9 cellular contexts compared by ENCODE assay signal in the genomic region with DNA sequence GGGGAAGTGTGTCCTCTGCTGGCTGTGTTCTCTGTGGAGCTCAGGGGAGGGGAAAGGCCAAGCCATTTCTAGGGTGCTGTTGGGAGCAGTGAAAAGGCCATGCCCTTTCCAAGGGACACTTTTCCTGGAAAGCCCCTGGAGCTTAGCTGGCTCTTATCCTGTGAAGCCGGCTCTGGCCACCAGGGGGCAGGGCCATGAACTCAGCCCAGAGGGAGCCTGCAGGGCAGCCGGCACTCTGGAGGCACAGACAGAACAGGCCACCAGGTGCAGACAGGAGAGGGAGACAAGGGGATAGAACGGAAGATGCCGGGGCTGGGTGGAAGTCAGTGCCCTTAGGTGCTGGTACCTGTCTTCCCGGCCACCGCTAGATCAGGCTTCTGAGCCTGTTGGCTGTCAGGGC. TPM values are rescaled to one million over a fixed set of nuclear protein-coding genes. Genes with fewer than 3 reads are reported as not detected.
A peak's percentile ranks its signal among the peaks of the same experiment; 100 is the strongest.
DNase-seq lines count a peak whose midpoint lies in the region; ATAC-seq and TF ChIP-seq lines count a peak whose summit lies in the region.
"Not testable (repeated sequence)": the region's sequence is repeated elsewhere in the genome, so short reads cannot be mapped to it uniquely, and the experiment has no call there.
"Had no signal": no experiment of that assay in that cellular context is flagged by ENCODE, and none has a peak within 500 bp of the region (broad histone marks: within the 10 kb centered on the region; RNA-seq: fewer than 3 reads in every experiment).

No MANE protein-coding gene starts in this region.

- H3F3A ChIP-seq in GM23338 (replicated peaks; ENCODE audit: low read depth) = not testable (repeated sequence)

- intact Hi-C loops in activated B cell treated with CpG ODN at 0.5 μM for 24 hours (cut with micrococcal nuclease); right cardiac atrium (cut with DNase I); ovary (cut with DNase I): not testable (repeated sequence)

- not testable (repeated sequence) for H2AFZ ChIP-seq in GM23338

- not testable (repeated sequence) for H3K4me3 Mint-ChIP-seq in GM23338, activated B cell treated with CpG ODN at 0.5 μM for 24 hours, brain

- H3K27me3 ChIP-seq in GM23338 (ENCODE audit: insufficient read depth); right cardiac atrium (ENCODE audit: control insufficient read depth, insufficient read depth); ovary; tibial nerve: not testable (repeated sequence)

- H3K4me1 ChIP-seq in GM23338 (ENCODE audit: insufficient read depth); right cardiac atrium (ENCODE audit: control insufficient read depth, insufficient read depth, low read length); ovary (ENCODE audit: insufficient read depth); tibial nerve: not testable (repeated sequence)

- not testable (repeated sequence) for H3K4me1 Mint-ChIP-seq in GM23338, activated B cell treated with CpG ODN at 0.5 μM for 24 hours, brain

- not testable (repeated sequence) for TF ChIP-seq EP300 in ovary (IDR thresholded peaks at IDR 0.05); tibial nerve (IDR thresholded peaks at IDR 0.05)

- H3K27ac Mint-ChIP-seq in GM23338, activated B cell treated with CpG ODN at 0.5 μM for 24 hours, brain: not testable (repeated sequence)

- H3K36me3 Mint-ChIP-seq in GM23338 (ENCODE audit: low read depth); activated B cell treated with CpG ODN at 0.5 μM for 24 hours (ENCODE audit: low read depth); brain: not testable (repeated sequence)

- not testable (repeated sequence) for H3K9me3 ChIP-seq in right cardiac atrium (ENCODE audit: control insufficient read depth, low read length); ovary; tibial nerve

- not testable (repeated sequence) for H3K9me2 ChIP-seq in GM23338 (ENCODE audit: insufficient read depth)

- H3K79me2 ChIP-seq in GM23338 (replicated peaks; ENCODE audit: insufficient read depth) = not testable (repeated sequence)

- not testable (repeated sequence) for H3K27ac ChIP-seq in GM23338 (ENCODE audit: low read depth); right cardiac atrium (ENCODE audit: low read length); ovary; tibial nerve

- not testable (repeated sequence) for TF ChIP-seq CTCF in GM23338 (conservative IDR thresholded peaks at IDR 0.05; ENCODE audit: low read depth in 2 of 2); activated B cell treated with CpG ODN at 0.5 μM for 24 hours (IDR thresholded peaks at IDR 0.05); ovary (IDR thresholded peaks at IDR 0.05)
- TF ChIP-seq CTCF in brain (conservative IDR thresholded peaks at IDR 0.05) (peak; percentile 39), tibial nerve (IDR thresholded peaks at IDR 0.05) (peak in 4 of 5 experiments; percentile 14 to 35 (median 27))

- not testable (repeated sequence) for H3K4me2 ChIP-seq in GM23338

- WGBS in right cardiac atrium = 5% methylated on average over 1 of the region's 6 CpGs
- WGBS in ovary, 3 donors = 0% methylated on average over 2 of the region's 6 CpGs; no CpG with 5 or more reads in 1 of the 3 donors
- WGBS in tibial nerve, 2 donors = 0% methylated on average over 1 of the region's 6 CpGs; no CpG with 5 or more reads in 1 of the 2 donors

- not testable (repeated sequence) for H3K4me3 ChIP-seq in GM23338; right cardiac atrium (ENCODE audit: low read length); ovary; tibial nerve

- not testable (repeated sequence) for H3K36me3 ChIP-seq in GM23338 (ENCODE audit: insufficient read depth); ovary; tibial nerve

- not testable (repeated sequence) for H3K27me3 Mint-ChIP-seq in GM23338 (ENCODE audit: insufficient read depth, low read depth, poor library complexity); activated B cell treated with CpG ODN at 0.5 μM for 24 hours; brain

- H4K20me1 ChIP-seq in GM23338 (replicated peaks; ENCODE audit: insufficient read depth) = not testable (repeated sequence)

- CTCF ChIA-PET in activated B cell treated with CpG ODN at 0.5 μM for 24 hours (lab: Charles Lee) = not testable (repeated sequence)

- H3K9me3 Mint-ChIP-seq in GM23338, activated B cell treated with CpG ODN at 0.5 μM for 24 hours, brain: not testable (repeated sequence)

- POLR2A ChIA-PET in activated B cell treated with CpG ODN at 0.5 μM for 24 hours (lab: Charles Lee) = not testable (repeated sequence)

- DNase-seq in GM23338 (ENCODE audit: low spot score) = not testable (repeated sequence)
- DNase-seq in activated B cell treated with CpG ODN at 0.5 μM for 24 hours (peak; percentile 43), right cardiac atrium (peak; percentile 14 to 88 (median 80)), ovary (peak in 4 of 5 donors; percentile 18 to 66 (median 34)), tibial nerve (ENCODE audit: low spot score in 2 of 2) (peak; percentile 36 to 75)
- DNase-seq in activated T-cell treated with anti-CD3 and anti-CD28 coated beads, Interleukin-2, amount 50 U/mL, for 1 hour = peak; percentile 77
- peak in 2 of 3 donors; percentile 27 to 44 for DNase-seq in stimulated activated CD4-positive, alpha-beta T cell treated with anti-CD3 and anti-CD28 coated beads, TNF-alpha, amount 100 ng/mL, for 1 hour (ENCODE audit: low read depth in 3 of 3, low spot score in 1 of 3)

- ATAC-seq in GM23338 (peak; percentile 79), activated B cell treated with CpG ODN at 0.5 μM for 24 hours (ENCODE audit: low read depth) (peak; percentile 66)
- ATAC-seq in right cardiac atrium = not testable (repeated sequence)

- not testable (repeated sequence) for TF ChIP-seq POLR2A in ovary (IDR thresholded peaks at IDR 0.05); tibial nerve (IDR thresholded peaks at IDR 0.05)

RNA-seq across cellular contexts. Expression of a gene that starts 5.6 kb away (rescaled TPM):
- total RNA-seq in GM23338 (2014; rRNA removed; shearing (Covaris generic)) = 2.5 and 2.9 TPM in 2 replicates
- polyA plus RNA-seq in GM23338 (2016; fragmentation: Nextera tagmentation; extraction: Ambion mirVana) (0.99 and 1.4 TPM in 2 replicates), brain (ENCODE audit: insufficient read depth, low read depth, low replicate concordance) (0.61 TPM), right cardiac atrium (1.3 TPM), ovary (under 1 TPM; 0.44 to 0.57 TPM)
- total RNA-seq in activated B cell treated with CpG ODN at 0.5 μM for 24 hours (0.95 TPM in 1 of 2 replicates, not detected in the other), right cardiac atrium (1 to 10 TPM; 1.2 to 4.9 (median 1.9) TPM), ovary (1 to 10 TPM in 2 of 7 donors, under 1 TPM in 5; 0.12 to 3.5 (median 0.81) TPM), tibial nerve (1 to 10 TPM in 3 of 4 donors, under 1 TPM in 1; 0.39 to 3.0 (median 1.9) TPM)
- total RNA-seq: G401 had no signal

RNA-seq across cellular contexts. Expression of a gene that starts 15.1 kb away (rescaled TPM):
- total RNA-seq in GM23338 (2014; rRNA removed; shearing (Covaris generic)) = 0.17 TPM in 1 of 2 replicates, not detected in the other
- polyA plus RNA-seq in GM23338 (2016; fragmentation: Nextera tagmentation; extraction: Ambion mirVana) = 0.27 TPM in 1 of 2 replicates, not detected in the other
- 1.3 and 2.3 TPM in 2 replicates for total RNA-seq in activated B cell treated with CpG ODN at 0.5 μM for 24 hours
- not detected for polyA plus RNA-seq in brain (ENCODE audit: insufficient read depth, low read depth, low replicate concordance)
- 1 to 10 TPM; 2.8 to 6.0 (median 3.5) TPM for total RNA-seq in right cardiac atrium
- 2.3 TPM for polyA plus RNA-seq in right cardiac atrium
- total RNA-seq in ovary = 1 to 10 TPM; 3.0 to 7.8 (median 5.1) TPM
- polyA plus RNA-seq in ovary = 1 to 10 TPM; 2.1 to 2.6 TPM
- total RNA-seq in tibial nerve = 10 to 100 TPM in 1 of 4 donors, 1 to 10 TPM in 3; 3.1 to 11.4 (median 7.4) TPM
- total RNA-seq: G401 had no signal
